In genomic region chr11:33722579-33723234, GRCh38 we compare ENCODE assay signal across 8 cellular contexts. TPM values are rescaled to one million over a fixed set of nuclear protein-coding genes. Genes with fewer than 3 reads are reported as not detected.
DNase-seq lines count a peak whose midpoint lies in the region; ATAC-seq and TF ChIP-seq lines count a peak whose summit lies in the region.

No MANE protein-coding gene starts in this region.

- H3K4ac ChIP-seq in H9 (ENCODE audit: low read depth, low read length): no peak overlapping the region

- 30 to 46% (median 31%) methylated on average over 2 of the region's 2 CpGs for WGBS in psoas muscle, 3 donors
- WGBS in H9 (ENCODE audit: extremely low coverage, insufficient read length, low lambda C conversion rate): no CpG with 5 or more reads among the region's 2 CpGs

- H3K18ac ChIP-seq in H9 (ENCODE audit: insufficient read length, low read depth, low read length): no peak overlapping the region

- H3K27me3 Mint-ChIP-seq in effector memory CD8-positive, alpha-beta T cell: no peaks in the 10 kb centered on the region
- no peaks in the 10 kb centered on the region for H3K27me3 Mint-ChIP-seq in H9 (ENCODE audit: low read depth)

- no peaks in the 10 kb centered on the region for H3K23me2 ChIP-seq in H9 (ENCODE audit: insufficient read length, low read depth, low read length, poor library complexity, severe bottlenecking)

- H3K56ac ChIP-seq in H9 (ENCODE audit: insufficient read length, low read depth, low read length): no peak overlapping the region

- no peaks in the 10 kb centered on the region for H3K9me3 ChIP-seq in psoas muscle
- no peaks in the 10 kb centered on the region for H3K9me3 ChIP-seq in H9 (ENCODE audit: control insufficient read depth, low read depth, low read length)

- DNase-seq in Daoy (ENCODE audit: low read depth): peak; percentile 90
- DNase-seq in M059J (ENCODE audit: low read depth): peak; percentile 98
- DNase-seq in effector memory CD8-positive, alpha-beta T cell: no peak
- DNase-seq in psoas muscle: peak; percentile 62 to 73
- DNase-seq in H9: no peak
- DNase-seq in NCI-H2107 treated with DMSO at 0.1 percent for 48 hours (lab: John Stamatoyannopoulos, UW; ENCODE audit: unreplicated experiment): no peak
- no peak for DNase-seq in NCI-H2196 treated with DMSO at 0.1 percent for 48 hours (lab: John Stamatoyannopoulos, UW; ENCODE audit: unreplicated experiment)

- no peak overlapping the region for H2BK120ac ChIP-seq in H9 (ENCODE audit: low read depth, low read length, poor library complexity, severe bottlenecking)

- no peaks in the 10 kb centered on the region for H4K20me1 ChIP-seq in H9 (ENCODE audit: control insufficient read depth, insufficient read depth, insufficient read length)

- H2BK15ac ChIP-seq in H9 (ENCODE audit: low read depth, low read length): no peak overlapping the region

- H2AK5ac ChIP-seq in H9 (ENCODE audit: insufficient read length, low read length): no peak overlapping the region

- H2BK20ac ChIP-seq in H9 (ENCODE audit: low read depth, low read length, poor library complexity, severe bottlenecking): no peak overlapping the region

- H2BK12ac ChIP-seq in H9 (ENCODE audit: insufficient read length, low read depth, low read length): no peak overlapping the region

- H3K4me1 ChIP-seq in psoas muscle: peaks cover 92% of the 10 kb centered on the region
- peaks cover 3% of the 10 kb centered on the region; the same call in 1 of the 2 replicates for H3K4me1 ChIP-seq in H9 (ENCODE audit: insufficient read depth, low read length)

- peaks cover 3% of the 10 kb centered on the region for H3K36me3 Mint-ChIP-seq in effector memory CD8-positive, alpha-beta T cell (ENCODE audit: insufficient read depth)
- peaks cover 0 to 26% (median 19%) of the 10 kb centered on the region in 3 experiments; a peak in 6 of 7 replicates for H3K36me3 Mint-ChIP-seq in H9 (ENCODE audit: insufficient read depth in 1 of 3, low read depth in 3 of 3)

- peak; percentile 65 for ATAC-seq in GM21447 (IDR thresholded peaks at IDR 0.05; ENCODE audit: unreplicated experiment)
- ATAC-seq in effector memory CD8-positive, alpha-beta T cell (replicated peaks): no peak
- ATAC-seq in psoas muscle: peak; percentile 61 to 67 (median 64)

- peak overlapping the region; percentile 12 for H3K4me3 ChIP-seq in psoas muscle

- H3T11ph ChIP-seq in H9 (ENCODE audit: low read length): no peak overlapping the region

- H3K27me3 ChIP-seq in psoas muscle (ENCODE audit: insufficient read depth in 3 of 3, low read length in 2 of 3): no peaks in the 10 kb centered on the region
- no peaks in the 10 kb centered on the region for H3K27me3 ChIP-seq in H9 (ENCODE audit: insufficient read depth, low read length)

- H3K79me1 ChIP-seq in H9 (ENCODE audit: insufficient read depth, low read depth, low read length, poor library complexity, severe bottlenecking): no peaks in the 10 kb centered on the region

- peak overlapping the region; percentile 96 for H3K27ac ChIP-seq in psoas muscle
- no peak overlapping the region for H3K27ac ChIP-seq in H9 (ENCODE audit: insufficient read length, low read depth, low read length)

- H3K4me1 Mint-ChIP-seq in effector memory CD8-positive, alpha-beta T cell (ENCODE audit: low read depth in 2 of 2): peaks cover 23 to 26% of the 10 kb centered on the region in 2 donors
- H3K4me1 Mint-ChIP-seq in H9: peaks cover 16 to 17% of the 10 kb centered on the region in 2 experiments

- H3K9me3 Mint-ChIP-seq in effector memory CD8-positive, alpha-beta T cell: no peaks in the 10 kb centered on the region
- peaks cover 2% of the 10 kb centered on the region in 2 experiments; a peak in 2 of 5 replicates for H3K9me3 Mint-ChIP-seq in H9

- H3K27ac Mint-ChIP-seq in effector memory CD8-positive, alpha-beta T cell: peak overlapping the region; percentile 16 to 32
- H3K27ac Mint-ChIP-seq in H9: no peak overlapping the region; a peak in 2 of 7 replicates

- TF ChIP-seq CTCF in psoas muscle (IDR thresholded peaks at IDR 0.05) (no peak), H9 (conservative IDR thresholded peaks at IDR 0.05) (no peak)

- H2BK5ac ChIP-seq in H9 (ENCODE audit: insufficient read length, low read length): no peak overlapping the region

- no peak overlapping the region for H3K4me3 Mint-ChIP-seq in effector memory CD8-positive, alpha-beta T cell
- no peak overlapping the region for H3K4me3 Mint-ChIP-seq in H9

- H2AFZ ChIP-seq in H9 (ENCODE audit: low read length): no peak overlapping the region

- no peak overlapping the region for H4K8ac ChIP-seq in H9 (replicated peaks; ENCODE audit: insufficient read length, low read depth, low read length)

- H4K5ac ChIP-seq in H9 (ENCODE audit: insufficient read length, low read depth, low read length): no peak overlapping the region

- H4K91ac ChIP-seq in H9 (ENCODE audit: insufficient read length, low read depth, low read length): no peak overlapping the region

- no peak overlapping the region for H3K14ac ChIP-seq in H9 (ENCODE audit: insufficient read depth, low read length)

- peaks cover 2 to 31% of the 10 kb centered on the region in 2 donors for H3K36me3 ChIP-seq in psoas muscle (ENCODE audit: insufficient read depth in 1 of 2, low read depth in 1 of 2)

- no peak overlapping the region for H3K9ac ChIP-seq in H9 (ENCODE audit: extremely low read depth, insufficient read length, low read length)

- H3K23ac ChIP-seq in H9 (ENCODE audit: insufficient read length, low read depth, low read length): no peak overlapping the region

- H3K4me2 ChIP-seq in H9 (ENCODE audit: insufficient read depth, insufficient read length, low read length): no peak overlapping the region

- intact Hi-C loops in psoas muscle (cut with DNase I): no loop called here

- H3K79me2 ChIP-seq in H9 (ENCODE audit: insufficient read depth, low read length): no peaks in the 10 kb centered on the region; the same call in 1 of the 2 replicates

RNA-seq across cellular contexts. Expression of gene CD59, which starts 13.5 kb away (rescaled TPM):
- total RNA-seq in Daoy (2014; rRNA removed; shearing (Covaris generic)): 246 and 312 TPM in 2 replicates
- total RNA-seq in M059J (2014; rRNA removed; shearing (Covaris generic)): 611 and 742 TPM in 2 replicates
- total RNA-seq in psoas muscle: 100 to 1,000 TPM; 548 to 930 (median 580) TPM
- polyA plus RNA-seq in psoas muscle: 100 to 1,000 TPM; 423 to 754 (median 450) TPM
- 91.5 and 93.2 TPM in 2 replicates for total RNA-seq in H9 (2021)

RNA-seq across cellular contexts. Expression of gene C11orf91, which starts 22.1 kb away (rescaled TPM):
- total RNA-seq in Daoy (2014; rRNA removed; shearing (Covaris generic)): not detected in 2 replicates
- total RNA-seq in M059J (2014; rRNA removed; shearing (Covaris generic)): not detected in 2 replicates
- total RNA-seq in psoas muscle (under 1 TPM in 3 of 4 donors, not detected in 1; 0.49 to 0.87 (median 0.53) TPM), H9 (2021) (not detected in 2 replicates)
- under 1 TPM in 1 of 3 donors, not detected in 2; 0.14 TPM for polyA plus RNA-seq in psoas muscle

RNA-seq across cellular contexts. Expression of gene FBXO3, which starts 51.6 kb away (rescaled TPM):
- total RNA-seq in Daoy (2014; rRNA removed; shearing (Covaris generic)): 37.2 and 54.6 TPM in 2 replicates
- 46.1 and 63.7 TPM in 2 replicates for total RNA-seq in M059J (2014; rRNA removed; shearing (Covaris generic))
- total RNA-seq in psoas muscle: 10 to 100 TPM; 35.7 to 52.6 (median 40.9) TPM
- polyA plus RNA-seq in psoas muscle: 10 to 100 TPM; 13.4 to 37.6 (median 22.1) TPM
- 18.9 and 20.2 TPM in 2 replicates for total RNA-seq in H9 (2021)

Comparison
In these comparisons a context has a peak if more than half of its experiments do, and no peak if none do; other contexts are left out.
1. DNase-seq: peak in Daoy (single experiment), M059J (single experiment) and psoas muscle (2 of 2); none in effector memory CD8-positive, alpha-beta T cell (0 of 3), H9 (single experiment), NCI-H2107 treated with DMSO at 0.1 percent for 48 hours (single experiment) and NCI-H2196 treated with DMSO at 0.1 percent for 48 hours (single experiment).
2. H3K27ac Mint-ChIP-seq: peak in effector memory CD8-positive, alpha-beta T cell (2 of 2); none in H9 (0 of 3).